In the genomic region with DNA sequence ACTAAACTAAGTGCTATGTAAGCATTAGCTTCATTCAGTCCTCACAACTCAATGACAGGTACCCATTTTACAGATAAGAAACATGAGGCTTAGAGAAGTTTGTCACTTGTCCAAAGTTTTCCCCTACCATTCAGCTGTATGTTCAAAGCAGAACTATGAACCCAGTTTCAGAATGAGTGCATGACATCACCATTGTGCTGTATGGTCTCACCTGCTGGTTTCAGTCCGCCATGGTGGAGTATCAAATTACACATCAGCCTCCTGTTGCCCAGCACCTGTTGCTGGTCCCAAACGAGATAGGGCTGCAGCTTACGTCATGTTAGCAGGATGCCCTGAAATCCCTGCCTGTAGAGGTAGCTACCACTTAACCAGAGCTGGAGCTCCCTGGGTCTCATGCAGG, we compare ENCODE assay signal across 11 cellular contexts.
DNase-seq lines count a peak whose midpoint lies in the region; ATAC-seq and TF ChIP-seq lines count a peak whose summit lies in the region.
"Had no signal": no experiment of that assay in that cellular context is flagged by ENCODE, and none has a peak within 500 bp of the region (broad histone marks: within the 10 kb centered on the region; RNA-seq: fewer than 3 reads in every experiment).

No MANE protein-coding gene starts in this region.

- no peak overlapping the region for H3K4me3 ChIP-seq in A673 (ENCODE audit: low read depth, low read length, poor library complexity, severe bottlenecking)

- POLR2A ChIA-PET in A673 (lab: Charles Lee; ENCODE audit: low non-redundant PET), result no interaction called here

- no TSS peak for BruUV-seq in A673 (replicated peaks; lab: Mats Ljungman, UMichigan)

- no peaks in the 10 kb centered on the region for H3K4me1 ChIP-seq in A673 (ENCODE audit: insufficient read depth, low read length, poor library complexity, severe bottlenecking)
- H3K4me1 ChIP-seq: Caco-2 had no signal

- CTCF ChIA-PET in A673 (lab: Charles Lee), result no interaction called here

- no peaks in the 10 kb centered on the region for H3K27me3 ChIP-seq in A673 (replicated peaks; ENCODE audit: insufficient read depth, low read depth, low read length, poor library complexity)

- no peaks in the 10 kb centered on the region for H3K36me3 ChIP-seq in A673 (ENCODE audit: insufficient read depth, low read length, poor library complexity, severe bottlenecking)

- no peaks in the 10 kb centered on the region for H3K9me3 ChIP-seq in A673 (ENCODE audit: low read depth, low read length, poor library complexity, severe bottlenecking)
- H3K9me3 ChIP-seq: Caco-2 had no signal

- intact Hi-C loops in A673 (cut with micrococcal nuclease; ENCODE audit: unreplicated experiment), result no loop called here

- TF ChIP-seq CTCF in A673 (conservative IDR thresholded peaks at IDR 0.05; ENCODE audit: low read depth, low read length), result no peak

- ATAC-seq in GM18511 (IDR thresholded peaks at IDR 0.05; ENCODE audit: unreplicated experiment) (peak; percentile 81), GM21529 (IDR thresholded peaks at IDR 0.05; ENCODE audit: unreplicated experiment) (peak; percentile 96), HG03439 (IDR thresholded peaks at IDR 0.05; ENCODE audit: unreplicated experiment) (peak; percentile 97), HG03097 (IDR thresholded peaks at IDR 0.05; ENCODE audit: low FRiP score, unreplicated experiment) (no peak)
- ATAC-seq: sciatic nerve had no signal

- DNase-seq in SHP77 treated with DMSO at 0.1 percent for 48 hours (lab: John Stamatoyannopoulos, UW) (peak; percentile 68), DMS79 (lab: John Stamatoyannopoulos, UW) (no peak), A673 (ENCODE audit: low spot score) (no peak), OCI-M2 (lab: John Stamatoyannopoulos, UW; ENCODE audit: unreplicated experiment) (no peak)
- DNase-seq: activated CD8-positive, alpha-beta memory T cell treated with anti-CD3 and anti-CD28 coated beads, Interleukin-2, amount 50 U/mL, for 48 hours had no signal

- H3K27ac ChIP-seq in A673 (ENCODE audit: low read depth, low read length, poor library complexity, severe bottlenecking), result no peak overlapping the region
